Comparison of ENCODE assay signal across 3 cellular contexts in the genomic region with DNA sequence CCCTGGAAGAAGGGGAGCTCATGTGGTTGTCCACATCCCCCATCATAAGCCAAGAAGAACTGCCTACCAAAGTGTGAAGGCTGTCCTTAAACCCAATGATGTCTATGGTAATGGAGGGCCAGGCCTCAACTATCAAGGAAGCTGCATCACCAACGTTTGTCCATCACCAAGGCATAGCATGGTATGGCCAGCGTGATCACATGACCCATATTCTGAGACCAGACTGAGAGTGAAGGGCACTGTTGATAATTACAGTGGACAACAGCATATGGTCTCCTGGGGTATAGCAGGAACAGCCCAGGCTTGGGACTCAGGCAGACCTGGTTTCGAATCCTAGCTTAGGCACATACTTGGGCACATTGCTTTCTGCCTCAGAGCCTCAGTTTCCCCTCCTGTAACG.
A peak's percentile ranks its signal among the peaks of the same experiment; 100 is the strongest.
TF ChIP-seq lines count a peak whose summit lies in the region.

No MANE protein-coding gene starts in this region.

TF ChIP-seq in Ishikawa, 13 proteins besides CTCF, POLR2A, EP300 and RAD21:
- TF ChIP-seq TCF12 (IDR thresholded peaks at IDR 0.05; ENCODE audit: low read depth) = no peak
- TF ChIP-seq, protein P1, sequence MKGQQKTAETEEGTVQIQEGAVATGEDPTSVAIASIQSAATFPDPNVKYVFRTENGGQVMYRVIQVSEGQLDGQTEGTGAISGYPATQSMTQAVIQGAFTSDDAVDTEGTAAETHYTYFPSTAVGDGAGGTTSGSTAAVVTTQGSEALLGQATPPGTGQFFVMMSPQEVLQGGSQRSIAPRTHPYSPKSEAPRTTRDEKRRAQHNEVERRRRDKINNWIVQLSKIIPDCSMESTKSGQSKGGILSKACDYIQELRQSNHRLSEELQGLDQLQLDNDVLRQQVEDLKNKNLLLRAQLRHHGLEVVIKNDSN (IDR thresholded peaks at IDR 0.05) = peak; percentile 41; the same call in 1 of the 2 replicates

TF ChIP-seq in H1, 55 proteins besides CTCF, POLR2A, EP300 and RAD21:
- no peak for TF ChIP-seq FOSL1 (IDR thresholded peaks at IDR 0.05; ENCODE audit: insufficient read depth, low read depth, low read length)
- TF ChIP-seq JUN (IDR thresholded peaks at IDR 0.05; ENCODE audit: low read depth, low read length) = no peak
- TF ChIP-seq, protein P2, sequence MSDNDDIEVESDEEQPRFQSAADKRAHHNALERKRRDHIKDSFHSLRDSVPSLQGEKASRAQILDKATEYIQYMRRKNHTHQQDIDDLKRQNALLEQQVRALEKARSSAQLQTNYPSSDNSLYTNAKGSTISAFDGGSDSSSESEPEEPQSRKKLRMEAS (IDR thresholded peaks at IDR 0.05) = no peak
- TF ChIP-seq SAP30 (IDR thresholded peaks at IDR 0.05; ENCODE audit: insufficient read depth, insufficient replicate concordance, low read length) = no peak
- no peak for TF ChIP-seq SUZ12 (IDR thresholded peaks at IDR 0.05; ENCODE audit: low read length)
- TF ChIP-seq TBP (IDR thresholded peaks at IDR 0.05; ENCODE audit: low read depth, low read length) = no peak
- TF ChIP-seq BACH1 (IDR thresholded peaks at IDR 0.05; ENCODE audit: low read length) = no peak
- TF ChIP-seq RXRA (IDR thresholded peaks at IDR 0.05; ENCODE audit: insufficient read depth, low read depth, low read length) = no peak
TF ChIP-seq in H1: peak in this region for 0.

TF ChIP-seq in GM23338, 12 proteins besides CTCF, POLR2A, EP300 and RAD21:
- TF ChIP-seq POLR2AphosphoS5 (IDR thresholded peaks at IDR 0.05; ENCODE audit: low read depth) (no peak), ZNF114 (CRISPR knock-in tag; IDR thresholded peaks at IDR 0.05) (no peak), ZNF331 (CRISPR knock-in tag; IDR thresholded peaks at IDR 0.05; ENCODE audit: low read depth) (no peak)
- TF ChIP-seq, protein P3, sequence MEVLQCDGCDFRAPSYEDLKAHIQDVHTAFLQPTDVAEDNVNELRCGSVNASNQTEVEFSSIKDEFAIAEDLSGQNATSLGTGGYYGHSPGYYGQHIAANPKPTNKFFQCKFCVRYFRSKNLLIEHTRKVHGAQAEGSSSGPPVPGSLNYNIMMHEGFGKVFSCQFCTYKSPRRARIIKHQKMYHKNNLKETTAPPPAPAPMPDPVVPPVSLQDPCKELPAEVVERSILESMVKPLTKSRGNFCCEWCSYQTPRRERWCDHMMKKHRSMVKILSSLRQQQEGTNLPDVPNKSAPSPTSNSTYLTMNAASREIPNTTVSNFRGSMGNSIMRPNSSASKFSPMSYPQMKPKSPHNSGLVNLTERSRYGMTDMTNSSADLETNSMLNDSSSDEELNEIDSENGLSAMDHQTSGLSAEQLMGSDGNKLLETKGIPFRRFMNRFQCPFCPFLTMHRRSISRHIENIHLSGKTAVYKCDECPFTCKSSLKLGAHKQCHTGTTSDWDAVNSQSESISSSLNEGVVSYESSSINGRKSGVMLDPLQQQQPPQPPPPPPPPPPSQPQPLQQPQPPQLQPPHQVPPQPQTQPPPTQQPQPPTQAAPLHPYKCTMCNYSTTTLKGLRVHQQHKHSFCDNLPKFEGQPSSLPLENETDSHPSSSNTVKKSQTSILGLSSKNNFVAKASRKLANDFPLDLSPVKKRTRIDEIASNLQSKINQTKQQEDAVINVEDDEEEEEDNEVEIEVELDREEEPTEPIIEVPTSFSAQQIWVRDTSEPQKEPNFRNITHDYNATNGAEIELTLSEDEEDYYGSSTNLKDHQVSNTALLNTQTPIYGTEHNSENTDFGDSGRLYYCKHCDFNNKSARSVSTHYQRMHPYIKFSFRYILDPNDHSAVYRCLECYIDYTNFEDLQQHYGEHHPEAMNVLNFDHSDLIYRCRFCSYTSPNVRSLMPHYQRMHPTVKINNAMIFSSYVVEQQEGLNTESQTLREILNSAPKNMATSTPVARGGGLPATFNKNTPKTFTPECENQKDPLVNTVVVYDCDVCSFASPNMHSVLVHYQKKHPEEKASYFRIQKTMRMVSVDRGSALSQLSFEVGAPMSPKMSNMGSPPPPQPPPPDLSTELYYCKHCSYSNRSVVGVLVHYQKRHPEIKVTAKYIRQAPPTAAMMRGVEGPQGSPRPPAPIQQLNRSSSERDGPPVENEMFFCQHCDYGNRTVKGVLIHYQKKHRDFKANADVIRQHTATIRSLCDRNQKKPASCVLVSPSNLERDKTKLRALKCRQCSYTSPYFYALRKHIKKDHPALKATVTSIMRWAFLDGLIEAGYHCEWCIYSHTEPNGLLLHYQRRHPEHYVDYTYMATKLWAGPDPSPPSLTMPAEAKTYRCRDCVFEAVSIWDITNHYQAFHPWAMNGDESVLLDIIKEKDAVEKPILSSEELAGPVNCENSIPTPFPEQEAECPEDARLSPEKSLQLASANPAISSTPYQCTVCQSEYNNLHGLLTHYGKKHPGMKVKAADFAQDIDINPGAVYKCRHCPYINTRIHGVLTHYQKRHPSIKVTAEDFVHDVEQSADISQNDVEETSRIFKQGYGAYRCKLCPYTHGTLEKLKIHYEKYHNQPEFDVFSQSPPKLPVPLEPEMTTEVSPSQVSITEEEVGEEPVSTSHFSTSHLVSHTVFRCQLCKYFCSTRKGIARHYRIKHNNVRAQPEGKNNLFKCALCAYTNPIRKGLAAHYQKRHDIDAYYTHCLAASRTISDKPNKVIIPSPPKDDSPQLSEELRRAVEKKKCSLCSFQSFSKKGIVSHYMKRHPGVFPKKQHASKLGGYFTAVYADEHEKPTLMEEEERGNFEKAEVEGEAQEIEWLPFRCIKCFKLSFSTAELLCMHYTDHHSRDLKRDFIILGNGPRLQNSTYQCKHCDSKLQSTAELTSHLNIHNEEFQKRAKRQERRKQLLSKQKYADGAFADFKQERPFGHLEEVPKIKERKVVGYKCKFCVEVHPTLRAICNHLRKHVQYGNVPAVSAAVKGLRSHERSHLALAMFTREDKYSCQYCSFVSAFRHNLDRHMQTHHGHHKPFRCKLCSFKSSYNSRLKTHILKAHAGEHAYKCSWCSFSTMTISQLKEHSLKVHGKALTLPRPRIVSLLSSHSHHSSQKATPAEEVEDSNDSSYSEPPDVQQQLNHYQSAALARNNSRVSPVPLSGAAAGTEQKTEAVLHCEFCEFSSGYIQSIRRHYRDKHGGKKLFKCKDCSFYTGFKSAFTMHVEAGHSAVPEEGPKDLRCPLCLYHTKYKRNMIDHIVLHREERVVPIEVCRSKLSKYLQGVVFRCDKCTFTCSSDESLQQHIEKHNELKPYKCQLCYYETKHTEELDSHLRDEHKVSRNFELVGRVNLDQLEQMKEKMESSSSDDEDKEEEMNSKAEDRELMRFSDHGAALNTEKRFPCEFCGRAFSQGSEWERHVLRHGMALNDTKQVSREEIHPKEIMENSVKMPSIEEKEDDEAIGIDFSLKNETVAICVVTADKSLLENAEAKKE (CRISPR knock-in tag; IDR thresholded peaks at IDR 0.05) = no peak
